8 cellular contexts compared by ENCODE assay signal in the genomic region with DNA sequence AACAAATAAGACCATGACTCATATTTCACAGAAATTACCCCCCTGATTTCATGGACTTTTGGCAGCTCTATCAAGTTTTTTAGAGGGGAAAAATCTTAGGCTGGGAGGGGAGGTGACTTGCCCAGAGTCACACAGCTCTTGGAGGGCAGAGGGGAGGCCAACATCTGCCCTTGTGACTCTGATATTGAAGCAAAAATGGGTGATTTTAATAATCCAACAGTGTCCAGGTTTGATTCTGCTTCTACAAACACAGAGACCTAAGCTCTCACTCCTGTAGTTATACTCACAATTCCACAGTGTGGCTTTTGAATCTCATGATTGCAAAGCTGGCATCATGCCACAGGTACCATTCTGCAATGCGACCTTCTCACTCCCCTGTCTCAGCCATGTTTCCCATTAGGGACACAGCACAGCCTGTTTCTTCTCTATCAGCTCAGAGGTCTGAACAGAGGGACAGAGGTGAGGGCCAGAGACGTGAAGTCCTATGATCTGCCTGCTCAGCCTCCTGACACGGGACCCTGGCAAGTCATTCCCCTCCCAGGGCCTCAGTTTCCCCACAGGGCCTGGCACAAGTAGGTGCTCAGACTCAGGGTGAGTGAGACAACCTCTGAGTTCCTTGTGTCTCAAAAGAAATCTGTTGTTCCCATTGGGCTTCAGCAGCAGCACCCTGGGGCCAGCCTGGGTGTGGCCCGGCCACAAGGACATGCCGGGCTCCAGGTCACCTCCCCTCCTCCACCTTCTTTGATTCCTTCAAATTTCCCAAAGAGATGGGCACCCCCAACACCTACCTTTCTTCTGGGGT. TPM values are rescaled to one million over a fixed set of nuclear protein-coding genes. Genes with fewer than 3 reads are reported as not detected.
DNase-seq lines count a peak whose midpoint lies in the region; ATAC-seq, FAIRE-seq and TF ChIP-seq lines count a peak whose summit lies in the region.

No MANE protein-coding gene starts in this region.

- POLR2A ChIA-PET in A673 (lab: Charles Lee; ENCODE audit: low non-redundant PET), result interaction anchor here (0.5 kb wide), 1 partner anchor 878 kb away, joined by 3 read pairs; no protein-coding TSS in a partner anchor

- peak overlapping the region; percentile 99 for H3K4me3 Mint-ChIP-seq in T-helper 17 cell

- H3K4me1 Mint-ChIP-seq in T-helper 17 cell, result peaks cover 50% of the 10 kb centered on the region

- ATAC-seq in GM21619 (IDR thresholded peaks at IDR 0.05; ENCODE audit: unreplicated experiment) (peak; percentile 19), T-helper 17 cell (no peak), pancreas (peak; percentile 20 to 49 (median 34))

- peaks cover 9% of the 10 kb centered on the region for H3K36me3 Mint-ChIP-seq in T-helper 17 cell (ENCODE audit: low read depth)

- H3K27me3 Mint-ChIP-seq in T-helper 17 cell, result no peaks in the 10 kb centered on the region

- no peaks in the 10 kb centered on the region for H3K9me3 ChIP-seq in A673 (ENCODE audit: low read depth, low read length, poor library complexity, severe bottlenecking)
- no peaks in the 10 kb centered on the region for H3K9me3 ChIP-seq in T-helper 17 cell (ENCODE audit: control insufficient read depth, low read length, poor library complexity, severe bottlenecking)
- no peaks in the 10 kb centered on the region for H3K9me3 ChIP-seq in fibroblast of lung (ENCODE audit: control insufficient read depth, insufficient read depth, low read depth, low read length)
- no peaks in the 10 kb centered on the region for H3K9me3 ChIP-seq in pancreas

- H3K9ac ChIP-seq in fibroblast of lung (ENCODE audit: insufficient read depth, low read length), result peak overlapping the region; percentile 58

- H3K4me1 ChIP-seq in A673 (ENCODE audit: insufficient read depth, low read length, poor library complexity, severe bottlenecking) (peaks cover 18% of the 10 kb centered on the region), fibroblast of lung (ENCODE audit: control insufficient read depth, extremely low read depth, insufficient read depth, low read length) (peaks cover 10% of the 10 kb centered on the region), pancreas (peaks cover 3 to 18% (median 4%) of the 10 kb centered on the region in 3 donors)

- peak overlapping the region; percentile 76 for H2AFZ ChIP-seq in fibroblast of lung (ENCODE audit: low read length)

- no TSS peak for BruUV-seq in A673 (replicated peaks; lab: Mats Ljungman, UMichigan)

- H3K4me3 ChIP-seq in A673 (ENCODE audit: low read depth, low read length, poor library complexity, severe bottlenecking), result peak overlapping the region; percentile 60
- peak overlapping the region; percentile 81 to 94 (median 88) for H3K4me3 ChIP-seq in fibroblast of lung (replicated peaks in 1 of 4; ENCODE audit: control extremely low read depth in 1 of 4, insufficient read depth in 1 of 4, low read depth in 3 of 4, low read length in 4 of 4)
- peak overlapping the region; percentile 49 to 73 (median 60) for H3K4me3 ChIP-seq in pancreas

- H3K36me3 ChIP-seq in A673 (ENCODE audit: insufficient read depth, low read length, poor library complexity, severe bottlenecking) (no peaks in the 10 kb centered on the region), fibroblast of lung (ENCODE audit: control insufficient read depth, insufficient read depth, low read length) (peaks cover 1% of the 10 kb centered on the region), pancreas (no peaks in the 10 kb centered on the region)

- H4K20me1 ChIP-seq in fibroblast of lung (ENCODE audit: control insufficient read depth, extremely low read depth, insufficient read depth, low read length), result no peaks in the 10 kb centered on the region

- H3K4me2 ChIP-seq in fibroblast of lung (ENCODE audit: extremely low read depth, insufficient read depth, low read length), result peak overlapping the region; percentile 92

- H3K79me2 ChIP-seq in fibroblast of lung (ENCODE audit: control insufficient read depth, insufficient read depth, low read length), result peaks cover 35% of the 10 kb centered on the region

- intact Hi-C loops in A673 (cut with micrococcal nuclease; ENCODE audit: unreplicated experiment) (no loop called here), pancreas (cut with DNase I) (no loop called here)

- FAIRE-seq in pancreas (lab: Jason Lieb, UNC), result no peak

- H3K27ac Mint-ChIP-seq in T-helper 17 cell, result peak overlapping the region; percentile 99

- CTCF ChIA-PET in A673 (lab: Charles Lee), result interaction anchor here (0.8 to 1.1 kb wide), 4 partner anchors 36 to 93 kb away, joined by 3 to 6 read pairs (median 4); no protein-coding TSS in a partner anchor

- DNase-seq in A673 (ENCODE audit: low spot score) (peak; percentile 32), T-helper 17 cell (no peak), fibroblast of lung (ENCODE audit: low read depth in 2 of 2) (peak in 1 of 2 donors; percentile 30), pancreas (peak in 1 of 6 donors; percentile 25), OCI-M2 (lab: John Stamatoyannopoulos, UW; ENCODE audit: unreplicated experiment) (no peak), NOMO-1 treated with DMSO at 0.1 percent for 48 hours (lab: John Stamatoyannopoulos, UW; ENCODE audit: unreplicated experiment) (no peak), iPS-NIHi7 (ENCODE audit: extremely low spot score) (no peak)

- H3K27me3 ChIP-seq in A673 (replicated peaks; ENCODE audit: insufficient read depth, low read depth, low read length, poor library complexity) (no peaks in the 10 kb centered on the region), fibroblast of lung (ENCODE audit: control insufficient read depth, insufficient read depth, low read length) (no peaks in the 10 kb centered on the region), pancreas (no peaks in the 10 kb centered on the region)

- TF ChIP-seq CTCF in A673 (conservative IDR thresholded peaks at IDR 0.05; ENCODE audit: low read depth, low read length) (no peak), fibroblast of lung (conservative IDR thresholded peaks at IDR 0.05 in 1 of 2, IDR thresholded peaks at IDR 0.05 in 1 of 2; ENCODE audit: low read depth in 1 of 2, low read length in 2 of 2) (no peak), pancreas (IDR thresholded peaks at IDR 0.05) (no peak)

- H3K27ac ChIP-seq in A673 (ENCODE audit: low read depth, low read length, poor library complexity, severe bottlenecking), result peak overlapping the region; percentile 71
- H3K27ac ChIP-seq in fibroblast of lung (ENCODE audit: insufficient read depth, low read length), result peak overlapping the region; percentile 84
- H3K27ac ChIP-seq in pancreas, result peak overlapping the region; percentile 53 to 93 (median 74)

- 1% methylated on average over 5 of the region's 5 CpGs for WGBS in pancreas, 2 donors

RNA-seq across cellular contexts. Expression of a gene that starts 0.8 kb away (rescaled TPM):
- 37.9 and 45.1 TPM in 2 replicates for total RNA-seq in A673 (2021)
- 10 to 100 TPM; 36.9 to 42.9 TPM for total RNA-seq in T-helper 17 cell
- 36.2 and 49.5 TPM in 2 replicates for total RNA-seq in fibroblast of lung
- 29.2 and 38.0 TPM in 2 replicates for polyA plus RNA-seq in fibroblast of lung
- 46.6 and 55.0 TPM in 2 replicates for polyA plus RNA-seq in fibroblast of lung (2012)
- polyA minus RNA-seq in fibroblast of lung (ENCODE audit: low replicate concordance), result 79.7 and 104 TPM in 2 replicates
- total RNA-seq in pancreas, result 10 to 100 TPM in 4 of 6 donors, 1 to 10 TPM in 2; 6.3 to 23.4 (median 12.4) TPM
- 10 to 100 TPM; 18.4 to 20.6 TPM for polyA plus RNA-seq in pancreas

RNA-seq across cellular contexts. Expression of a gene that starts 14.4 kb away (rescaled TPM):
- 0.30 and 0.87 TPM in 2 replicates for total RNA-seq in A673 (2021)
- 10 to 100 TPM; 12.5 to 15.0 TPM for total RNA-seq in T-helper 17 cell
- total RNA-seq in fibroblast of lung, result 44.2 and 80.3 TPM in 2 replicates
- polyA plus RNA-seq in fibroblast of lung, result 24.6 and 40.0 TPM in 2 replicates
- 44.0 and 77.4 TPM in 2 replicates for polyA plus RNA-seq in fibroblast of lung (2012)
- polyA minus RNA-seq in fibroblast of lung (ENCODE audit: low replicate concordance), result 34.3 and 72.8 TPM in 2 replicates
- total RNA-seq in pancreas, result 10 to 100 TPM in 2 of 6 donors, 1 to 10 TPM in 4; 3.2 to 25.5 (median 6.8) TPM
- 1 to 10 TPM; 4.0 to 5.4 TPM for polyA plus RNA-seq in pancreas

RNA-seq across cellular contexts. Expression of a gene that starts 36.9 kb away (rescaled TPM):
- total RNA-seq in A673 (2021) (1.6 and 4.2 TPM in 2 replicates), T-helper 17 cell (under 1 TPM in 1 of 2 donors, not detected in 1; 0.22 TPM), fibroblast of lung (2.0 and 2.1 TPM in 2 replicates), pancreas (1 to 10 TPM in 3 of 6 donors, under 1 TPM in 3; 0.28 to 4.1 (median 0.85) TPM)
- polyA plus RNA-seq in fibroblast of lung (0.31 and 0.69 TPM in 2 replicates), pancreas (1 to 10 TPM; 1.9 TPM)
- polyA plus RNA-seq in fibroblast of lung (2012), result 0.49 and 0.75 TPM in 2 replicates
- polyA minus RNA-seq in fibroblast of lung (ENCODE audit: low replicate concordance), result 0.19 TPM in 1 of 2 replicates, not detected in the other
